16 cellular contexts compared by ENCODE assay signal in the genomic region with DNA sequence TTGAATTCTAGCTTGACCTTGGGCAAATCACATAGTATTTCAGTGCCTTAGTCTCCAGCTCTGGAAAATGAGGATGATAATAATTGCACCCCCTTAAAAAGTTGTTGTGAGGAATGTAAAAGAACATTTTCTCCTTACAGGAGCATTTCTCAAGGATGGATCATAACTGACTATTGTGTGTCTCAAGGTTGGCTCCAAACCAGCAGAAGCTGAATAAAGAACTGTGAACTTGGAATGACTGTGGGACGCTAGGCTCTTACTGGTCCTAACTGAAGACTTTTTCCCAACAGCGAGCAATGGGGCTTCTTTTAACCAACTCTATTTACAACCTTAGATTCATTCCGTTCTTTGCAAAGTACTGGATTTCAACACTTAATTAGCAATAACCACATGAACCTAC.
"Had no signal": no experiment of that assay in that cellular context is flagged by ENCODE, and none has a peak within 500 bp of the region (broad histone marks: within the 10 kb centered on the region; RNA-seq: fewer than 3 reads in every experiment).

No MANE protein-coding gene starts in this region.

- H3K9me3 ChIP-seq: colonic mucosa, esophagus squamous epithelium, gastroesophageal sphincter, pancreas, stomach, thyroid gland, uterus had no signal

- ATAC-seq: activated T-cell treated with anti-CD3 and anti-CD28 coated beads, Interleukin-2, amount 50 U/mL, for 72 hours; gastroesophageal sphincter; pancreas had no signal

- H3K27ac ChIP-seq: cardiac muscle cell, colonic mucosa, esophagus squamous epithelium, neural progenitor cell, pancreas, skin epidermis, thyroid gland, uterus had no signal

- H3K4me1 ChIP-seq: colonic mucosa, gastroesophageal sphincter, neural progenitor cell, uterus had no signal

- H3K4me3 ChIP-seq: cardiac muscle cell, colonic mucosa, esophagus squamous epithelium, gastroesophageal sphincter, neural progenitor cell, pancreas, skin epidermis, stomach, thyroid gland, uterus had no signal

- H3K9ac ChIP-seq: neural progenitor cell had no signal

- H3K27me3 ChIP-seq: cardiac muscle cell, colonic mucosa, esophagus squamous epithelium, gastroesophageal sphincter, neural progenitor cell, pancreas, stomach, thyroid gland, uterus had no signal

- DNase-seq: activated CD4-positive, alpha-beta memory T cell treated with anti-CD3 and anti-CD28 coated beads for 36 hours; activated CD4-positive, CD25-positive, alpha-beta regulatory T cell treated with anti-CD3 and anti-CD28 coated beads, Interleukin-2, amount 50 U/mL, for 72 hours; activated gamma-delta T cell treated with Interleukin-2 at 50 U/mL for 16 hours; activated naive CD8-positive, alpha-beta T cell treated with anti-CD3 and anti-CD28 coated beads for 36 hours; activated T-cell treated with anti-CD3 and anti-CD28 coated beads, Interleukin-2, amount 50 U/mL, for 72 hours; aorta; colonic mucosa; esophagus squamous epithelium; pancreas; stomach; thyroid gland; uterus had no signal

- H3K36me3 ChIP-seq: cardiac muscle cell, colonic mucosa, esophagus squamous epithelium, gastroesophageal sphincter, neural progenitor cell, pancreas, stomach, thyroid gland, uterus had no signal
